In the genomic region with DNA sequence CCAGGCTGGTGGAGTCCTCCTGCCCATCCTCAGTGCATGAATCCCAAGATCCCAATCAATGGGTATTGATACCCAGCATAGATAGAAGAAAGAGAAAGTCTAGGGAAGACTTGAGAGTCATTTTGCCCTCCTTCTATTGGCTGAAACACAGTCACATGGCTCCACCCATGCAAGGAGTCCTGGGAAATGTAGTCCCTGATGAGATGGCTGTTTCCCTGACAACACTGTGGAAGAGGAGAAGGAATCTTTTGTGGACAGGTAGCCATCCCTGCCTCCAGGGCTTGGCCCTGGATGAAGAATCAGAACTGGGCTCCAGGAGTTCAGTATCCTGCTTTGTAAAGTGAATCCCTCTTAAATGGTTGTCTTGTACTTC, we compare ENCODE assay signal across 17 cellular contexts. TPM values are rescaled to one million over a fixed set of nuclear protein-coding genes. Genes with fewer than 3 reads are reported as not detected.
DNase-seq lines count a peak whose midpoint lies in the region; ATAC-seq and TF ChIP-seq lines count a peak whose summit lies in the region.
"Had no signal": no experiment of that assay in that cellular context is flagged by ENCODE, and none has a peak within 500 bp of the region (broad histone marks: within the 10 kb centered on the region; RNA-seq: fewer than 3 reads in every experiment).

No MANE protein-coding gene starts in this region.

- no peak overlapping the region for H2BK20ac ChIP-seq in H9 (ENCODE audit: low read depth, low read length, poor library complexity, severe bottlenecking)

- H3K4me1 Mint-ChIP-seq in H9 = no peaks in the 10 kb centered on the region

- no peaks in the 10 kb centered on the region for H3K36me3 Mint-ChIP-seq in H9 (ENCODE audit: insufficient read depth in 1 of 3, low read depth in 3 of 3)

- no peak overlapping the region for H2BK120ac ChIP-seq in H9 (ENCODE audit: low read depth, low read length, poor library complexity, severe bottlenecking)

- H3K27ac ChIP-seq in H9 (ENCODE audit: insufficient read length, low read depth, low read length) = no peak overlapping the region
- H3K27ac ChIP-seq: dorsolateral prefrontal cortex had no signal

- ATAC-seq in GM18511 (IDR thresholded peaks at IDR 0.05; ENCODE audit: unreplicated experiment) = no peak
- no peak for ATAC-seq in HG02852 (IDR thresholded peaks at IDR 0.05; ENCODE audit: unreplicated experiment)

- no peak overlapping the region for H3K9ac ChIP-seq in H9 (ENCODE audit: extremely low read depth, insufficient read length, low read length)
- H3K9ac ChIP-seq in adipocyte (ENCODE audit: low read length) = no peak overlapping the region

- H2BK12ac ChIP-seq in H9 (ENCODE audit: insufficient read length, low read depth, low read length) = no peak overlapping the region

- no peaks in the 10 kb centered on the region for H3K23me2 ChIP-seq in H9 (ENCODE audit: insufficient read length, low read depth, low read length, poor library complexity, severe bottlenecking)

- peaks cover 12% of the 10 kb centered on the region for H3K27me3 Mint-ChIP-seq in H9 (ENCODE audit: low read depth)

- H2AK5ac ChIP-seq in H9 (ENCODE audit: insufficient read length, low read length) = no peak overlapping the region

- no peak overlapping the region for H3K56ac ChIP-seq in H9 (ENCODE audit: insufficient read length, low read depth, low read length)

- no peak overlapping the region for H3K4me3 ChIP-seq in adipocyte (ENCODE audit: low read length)
- H3K4me3 ChIP-seq: dorsolateral prefrontal cortex had no signal

- H3K4ac ChIP-seq in H9 (ENCODE audit: low read depth, low read length) = no peak overlapping the region

- no peaks in the 10 kb centered on the region for H3K27me3 ChIP-seq in H9 (ENCODE audit: insufficient read depth, low read length)
- peaks cover 8% of the 10 kb centered on the region for H3K27me3 ChIP-seq in adipocyte (replicated peaks; ENCODE audit: control insufficient read depth, insufficient read depth, low read length)

- H3K36me3 ChIP-seq in adipocyte (ENCODE audit: control insufficient read depth, insufficient read depth, low read length, severe bottlenecking) = no peaks in the 10 kb centered on the region

- no peak overlapping the region for H2BK15ac ChIP-seq in H9 (ENCODE audit: low read depth, low read length)

- no peaks in the 10 kb centered on the region for H3K79me1 ChIP-seq in H9 (ENCODE audit: insufficient read depth, low read depth, low read length, poor library complexity, severe bottlenecking)

- no peak overlapping the region for H2AFZ ChIP-seq in H9 (ENCODE audit: low read length)

- H3K4me2 ChIP-seq in H9 (ENCODE audit: insufficient read depth, insufficient read length, low read length) = no peak overlapping the region

- no peaks in the 10 kb centered on the region for H3K79me2 ChIP-seq in H9 (ENCODE audit: insufficient read depth, low read length)

- H3K4me1 ChIP-seq in H9 (ENCODE audit: insufficient read depth, low read length) = no peaks in the 10 kb centered on the region
- H3K4me1 ChIP-seq in adipocyte (ENCODE audit: control insufficient read depth, insufficient read depth, low read length) = peaks cover 24% of the 10 kb centered on the region
- H3K4me1 ChIP-seq: Caco-2 had no signal

- no peak overlapping the region for H3K4me3 Mint-ChIP-seq in H9

- no peak overlapping the region for H3T11ph ChIP-seq in H9 (ENCODE audit: low read length)

- no peak overlapping the region for H3K27ac Mint-ChIP-seq in H9

- no peak overlapping the region for H3K23ac ChIP-seq in H9 (ENCODE audit: insufficient read length, low read depth, low read length)

- no peak overlapping the region for H4K5ac ChIP-seq in H9 (ENCODE audit: insufficient read length, low read depth, low read length)

- H3K18ac ChIP-seq in H9 (ENCODE audit: insufficient read length, low read depth, low read length) = no peak overlapping the region

- H3K14ac ChIP-seq in H9 (ENCODE audit: insufficient read depth, low read length) = no peak overlapping the region

- no peak overlapping the region for H4K91ac ChIP-seq in H9 (ENCODE audit: insufficient read length, low read depth, low read length)

- peak; percentile 15 for DNase-seq in NCI-H748 (lab: John Stamatoyannopoulos, UW; ENCODE audit: unreplicated experiment)
- DNase-seq in NCI-H748 treated with DMSO at 0.1 percent for 48 hours (lab: John Stamatoyannopoulos, UW) = no peak
- DNase-seq in H9 = peak; percentile 34
- DNase-seq in adipocyte (ENCODE audit: low read depth) = peak; percentile 6
- peak; percentile 30 for DNase-seq in mesenteric fat pad (ENCODE audit: low spot score)
- DNase-seq in NCI-H146 (lab: John Stamatoyannopoulos, UW) = no peak
- DNase-seq: activated CD4-positive, alpha-beta T cell treated with anti-CD3 and anti-CD28 coated beads, Interleukin-2, amount 50 U/mL, for 1 hour; Caco-2; GOT3; stimulated activated naive CD4-positive, alpha-beta T cell treated with Interleukin-2 at 50 U/mL for 16 hours; T-helper 2 cell had no signal

- H2BK5ac ChIP-seq in H9 (ENCODE audit: insufficient read length, low read length) = no peak overlapping the region

- H4K8ac ChIP-seq in H9 (replicated peaks; ENCODE audit: insufficient read length, low read depth, low read length) = no peak overlapping the region

- H3K9me3 Mint-ChIP-seq in H9 = peaks cover 0 to 2% of the 10 kb centered on the region in 2 experiments; a peak in 1 of 5 replicates

- TF ChIP-seq CTCF in H9 (conservative IDR thresholded peaks at IDR 0.05) = no peak

- no peaks in the 10 kb centered on the region for H3K9me3 ChIP-seq in H9 (ENCODE audit: control insufficient read depth, low read depth, low read length)
- H3K9me3 ChIP-seq in adipocyte (ENCODE audit: control insufficient read depth, low read length) = no peaks in the 10 kb centered on the region
- H3K9me3 ChIP-seq: Caco-2 had no signal

- H4K20me1 ChIP-seq in H9 (ENCODE audit: control insufficient read depth, insufficient read depth, insufficient read length) = no peaks in the 10 kb centered on the region

RNA-seq across cellular contexts. Expression of a gene that starts 35.9 kb away (rescaled TPM):
- total RNA-seq in H9 (2021) = not detected in 2 replicates
- not detected for total RNA-seq in mesenteric fat pad
- total RNA-seq: astrocyte, Caco-2, RPMI7951, skeletal muscle tissue had no signal

RNA-seq across cellular contexts. Expression of a gene that starts 40.3 kb away (rescaled TPM):
- 49.7 and 52.6 TPM in 2 replicates for total RNA-seq in H9 (2021)
- total RNA-seq in mesenteric fat pad = 0.55 TPM

RNA-seq across cellular contexts. Expression of a gene that starts 54.0 kb away (rescaled TPM):
- not detected in 2 replicates for total RNA-seq in H9 (2021)
- 0.32 TPM for total RNA-seq in mesenteric fat pad
- total RNA-seq: astrocyte, dorsolateral prefrontal cortex, RPMI7951, skeletal muscle tissue had no signal

Comparison
In these comparisons a context has a peak if more than half of its experiments do, and no peak if none do; other contexts are left out.
1. DNase-seq: peak in NCI-H748 (single experiment), H9 (single experiment), adipocyte (single experiment) and mesenteric fat pad (single experiment); none in NCI-H748 treated with DMSO at 0.1 percent for 48 hours (single experiment) and NCI-H146 (single experiment).
2. RNA of a gene that starts 40.3 kb away (total RNA-seq): 49.7 to 52.6 TPM in H9; 0.55 TPM in mesenteric fat pad (single experiment); every median in the first group is over 10 times any median in the second.